Comparison of ENCODE assay signal across 20 cellular contexts in the genomic region with DNA sequence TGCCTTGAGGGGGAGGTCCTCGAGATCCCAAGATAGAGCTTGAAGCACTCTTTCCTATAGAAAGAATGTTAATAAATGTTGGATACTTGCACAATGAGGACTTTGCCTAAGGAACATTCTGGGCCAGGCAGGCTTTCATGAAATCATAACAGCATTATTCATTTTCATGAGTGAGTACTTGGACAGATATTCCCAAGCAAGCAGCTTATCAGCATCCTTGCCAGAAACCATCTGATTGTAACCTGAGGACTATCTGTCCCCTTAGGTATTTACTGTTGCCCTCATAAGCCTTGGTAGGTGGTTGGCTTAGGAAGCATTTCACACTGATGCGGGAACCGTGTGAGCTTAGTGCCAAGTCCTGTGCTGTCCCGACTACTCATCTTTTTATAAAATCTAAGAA. TPM values are rescaled to one million over a fixed set of nuclear protein-coding genes. Genes with fewer than 3 reads are reported as not detected.
DNase-seq lines count a peak whose midpoint lies in the region; ATAC-seq and TF ChIP-seq lines count a peak whose summit lies in the region.
"Had no signal": no experiment of that assay in that cellular context is flagged by ENCODE, and none has a peak within 500 bp of the region (broad histone marks: within the 10 kb centered on the region; RNA-seq: fewer than 3 reads in every experiment).

No MANE protein-coding gene starts in this region.

- no peak for DNase-seq in activated T-cell treated with anti-CD3 and anti-CD28 coated beads, Interleukin-2, amount 50 U/mL, for 24 hours
- no peak for DNase-seq in activated T-cell treated with anti-CD3 and anti-CD28 coated beads, Interleukin-2, amount 50 U/mL, for 1 hour
- DNase-seq in ascending aorta (ENCODE audit: low spot score in 2 of 2) (no peak), iris pigment epithelial cell (ENCODE audit: low read depth) (peak; percentile 67), NCI-H82 treated with DMSO at 0.1 percent for 48 hours (lab: John Stamatoyannopoulos, UW; ENCODE audit: unreplicated experiment) (no peak), NCI-H2196 (lab: John Stamatoyannopoulos, UW; ENCODE audit: unreplicated experiment) (no peak)
- DNase-seq: 8988T; activated CD4-positive, alpha-beta memory T cell treated with anti-CD3 and anti-CD28 coated beads, Interleukin-2, amount 10 ng/mL, durations not matched to agents 7 days and 5 days; central memory CD4-positive, alpha-beta T cell; DMS79; lower lobe of right lung; natural killer cell; NCI-H2227 treated with DMSO at 0.1 percent for 48 hours; SHP77; stimulated activated naive CD4-positive, alpha-beta T cell had no signal

- no peak for ATAC-seq in GM19455 (IDR thresholded peaks at IDR 0.05; ENCODE audit: unreplicated experiment)
- ATAC-seq: natural killer cell had no signal

- no peaks in the 10 kb centered on the region for H3K9me3 Mint-ChIP-seq in activated T-cell treated with anti-CD3 and anti-CD28 coated beads, Interleukin-2, amount 50 U/mL, for 24 hours
- H3K9me3 Mint-ChIP-seq: activated CD4-positive, alpha-beta memory T cell treated with anti-CD3 and anti-CD28 coated beads, Interleukin-2, amount 10 ng/mL, durations not matched to agents 7 days and 5 days; activated T-helper 1 cell treated with anti-CD3 and anti-CD28 coated beads, Interleukin-12 subunit alpha, Interleukin-12 subunit beta, Interleukin-2, Interleukin-4 antibody, amounts not matched to agents 30 ng/mL and 10 ng/mL and 1 ng/mL, durations not matched to agents 14 hours and 24 hours and 36 hours; natural killer cell had no signal

- H3K4me1 Mint-ChIP-seq in activated T-cell treated with anti-CD3 and anti-CD28 coated beads, Interleukin-2, amount 50 U/mL, for 24 hours (ENCODE audit: low read depth) = peaks cover 70% of the 10 kb centered on the region

- peaks cover 27% of the 10 kb centered on the region for H3K36me3 Mint-ChIP-seq in activated T-cell treated with anti-CD3 and anti-CD28 coated beads, Interleukin-2, amount 50 U/mL, for 24 hours (ENCODE audit: low read depth)
- H3K36me3 Mint-ChIP-seq: natural killer cell had no signal

- no peaks in the 10 kb centered on the region for H3K27me3 Mint-ChIP-seq in activated T-cell treated with anti-CD3 and anti-CD28 coated beads, Interleukin-2, amount 50 U/mL, for 24 hours
- H3K27me3 Mint-ChIP-seq: activated CD4-positive, alpha-beta memory T cell treated with anti-CD3 and anti-CD28 coated beads, Interleukin-2, amount 10 ng/mL, durations not matched to agents 7 days and 5 days had no signal

- TF ChIP-seq CTCF in ascending aorta (IDR thresholded peaks at IDR 0.05) = no peak

- H3K9me3 ChIP-seq in ascending aorta (no peaks in the 10 kb centered on the region), subcutaneous abdominal adipose tissue (ENCODE audit: control insufficient read depth in 5 of 5, low read length in 5 of 5) (no peaks in the 10 kb centered on the region)
- H3K9me3 ChIP-seq: HAP-1, lower lobe of right lung had no signal

- H3K9ac ChIP-seq in subcutaneous abdominal adipose tissue (ENCODE audit: low read length in 5 of 5) = no peak overlapping the region

- H3K27me3 ChIP-seq in ascending aorta = no peaks in the 10 kb centered on the region
- no peaks in the 10 kb centered on the region for H3K27me3 ChIP-seq in subcutaneous abdominal adipose tissue (ENCODE audit: control insufficient read depth in 5 of 5, insufficient read depth in 4 of 5, low read length in 5 of 5)

- intact Hi-C loops in ascending aorta (cut with DNase I) = loop anchor here (2.0 kb wide), 1 partner anchor 17 kb away; no protein-coding TSS in a partner anchor

- H3K4me3 ChIP-seq in ascending aorta = no peak overlapping the region
- H3K4me3 ChIP-seq in subcutaneous abdominal adipose tissue (ENCODE audit: low read depth in 1 of 5, low read length in 5 of 5) = no peak overlapping the region
- H3K4me3 ChIP-seq: HAP-1, lower lobe of right lung had no signal

- no peak overlapping the region for H3K4me3 Mint-ChIP-seq in activated T-cell treated with anti-CD3 and anti-CD28 coated beads, Interleukin-2, amount 50 U/mL, for 24 hours
- H3K4me3 Mint-ChIP-seq: activated CD4-positive, alpha-beta memory T cell treated with anti-CD3 and anti-CD28 coated beads, Interleukin-2, amount 10 ng/mL, durations not matched to agents 7 days and 5 days; activated T-helper 1 cell treated with anti-CD3 and anti-CD28 coated beads, Interleukin-12 subunit alpha, Interleukin-12 subunit beta, Interleukin-2, Interleukin-4 antibody, amounts not matched to agents 30 ng/mL and 10 ng/mL and 1 ng/mL, durations not matched to agents 14 hours and 24 hours and 36 hours; natural killer cell had no signal

- peak overlapping the region; percentile 76 for H3K27ac Mint-ChIP-seq in activated T-cell treated with anti-CD3 and anti-CD28 coated beads, Interleukin-2, amount 50 U/mL, for 24 hours
- H3K27ac Mint-ChIP-seq: activated CD4-positive, alpha-beta memory T cell treated with anti-CD3 and anti-CD28 coated beads, Interleukin-2, amount 10 ng/mL, durations not matched to agents 7 days and 5 days; natural killer cell had no signal

- peak overlapping the region; percentile 70 to 84 for H3K27ac ChIP-seq in ascending aorta
- H3K27ac ChIP-seq in subcutaneous abdominal adipose tissue (ENCODE audit: low read depth, low read length) = peak overlapping the region; percentile 40
- H3K27ac ChIP-seq: lower lobe of right lung, VCaP had no signal

- peaks cover 22 to 46% of the 10 kb centered on the region in 2 donors for H3K4me1 ChIP-seq in ascending aorta
- H3K4me1 ChIP-seq in subcutaneous abdominal adipose tissue (ENCODE audit: control insufficient read depth in 5 of 5, insufficient read depth in 5 of 5, low read length in 5 of 5) = peaks cover 11 to 30% (median 21%) of the 10 kb centered on the region in 5 donors
- H3K4me1 ChIP-seq: HAP-1 had no signal

- peaks cover 0 to 4% of the 10 kb centered on the region in 2 donors for H3K36me3 ChIP-seq in ascending aorta
- peaks cover 0 to 8% (median 6%) of the 10 kb centered on the region in 5 donors for H3K36me3 ChIP-seq in subcutaneous abdominal adipose tissue (ENCODE audit: control insufficient read depth in 5 of 5, insufficient read depth in 5 of 5, low read length in 5 of 5)
- H3K36me3 ChIP-seq: HAP-1 had no signal

RNA-seq across cellular contexts. Expression of gene PANX1, which starts 22.7 kb away (rescaled TPM):
- 24.4 TPM for total RNA-seq in ascending aorta
